Comparison of ENCODE assay signal across 27 cellular contexts in genomic region chr6:131130546-131130925, GRCh38.
"Had no signal": no experiment of that assay in that cellular context is flagged by ENCODE, and none has a peak within 500 bp of the region (broad histone marks: within the 10 kb centered on the region; RNA-seq: fewer than 3 reads in every experiment).

No MANE protein-coding gene starts in this region.

- ATAC-seq: activated CD8-positive, alpha-beta memory T cell treated with anti-CD3 and anti-CD28 coated beads, Interleukin-2, amount 10 ng/mL, durations not matched to agents 7 days and 5 days; activated CD8-positive, alpha-beta T cell treated with anti-CD3 and anti-CD28 coated beads, Interleukin-2, amount 10 ng/mL, durations not matched to agents 7 days and 5 days; activated naive CD8-positive, alpha-beta T cell treated with anti-CD3 and anti-CD28 coated beads, Interleukin-2, amount 50 U/mL, for 24 hours; body of pancreas had no signal

- H3K4me3 Mint-ChIP-seq: activated CD4-positive, alpha-beta memory T cell treated with anti-CD3 and anti-CD28 coated beads for 36 hours; activated CD8-positive, alpha-beta memory T cell treated with anti-CD3 and anti-CD28 coated beads, Interleukin-2, amount 10 ng/mL, durations not matched to agents 7 days and 5 days; activated CD8-positive, alpha-beta T cell treated with anti-CD3 and anti-CD28 coated beads, Interleukin-2, amount 10 ng/mL, durations not matched to agents 7 days and 5 days; activated naive CD4-positive, alpha-beta T cell treated with anti-CD3 and anti-CD28 coated beads for 36 hours; activated naive CD4-positive, alpha-beta T cell treated with anti-CD3 and anti-CD28 coated beads, Interleukin-2, amount 50 U/mL, for 24 hours; activated naive CD8-positive, alpha-beta T cell treated with anti-CD3 and anti-CD28 coated beads for 36 hours; activated naive CD8-positive, alpha-beta T cell treated with anti-CD3 and anti-CD28 coated beads, Interleukin-2, amount 50 U/mL, for 24 hours; activated T-helper 1 cell treated with anti-CD3 and anti-CD28 coated beads, Interleukin-12 subunit alpha, Interleukin-12 subunit beta, Interleukin-2, Interleukin-4 antibody, amounts not matched to agents 30 ng/mL and 10 ng/mL and 1 ng/mL, durations not matched to agents 14 hours and 24 hours and 36 hours had no signal

- H3K27me3 ChIP-seq: adrenal gland, body of pancreas had no signal

- DNase-seq: activated CD4-positive, alpha-beta memory T cell treated with anti-CD3 and anti-CD28 coated beads for 36 hours; activated CD4-positive, alpha-beta T cell treated with anti-CD3 and anti-CD28 coated beads for 1 hour; activated CD4-positive, alpha-beta T cell treated with anti-CD3 and anti-CD28 coated beads for 4 hours; activated CD4-positive, CD25-positive, alpha-beta regulatory T cell; activated CD8-positive, alpha-beta memory T cell treated with anti-CD3 and anti-CD28 coated beads, Interleukin-2, amount 10 ng/mL, durations not matched to agents 7 days and 5 days; activated CD8-positive, alpha-beta memory T cell treated with anti-CD3 and anti-CD28 coated beads, Interleukin-2, amount 50 U/mL, for 4 hours; activated CD8-positive, alpha-beta T cell treated with anti-CD3 and anti-CD28 coated beads, Interleukin-2, amount 10 ng/mL, durations not matched to agents 7 days and 5 days; activated effector memory CD4-positive, alpha-beta T cell treated with anti-CD3 and anti-CD28 coated beads, Interleukin-2, amount 50 U/mL, for 16 hours; activated naive CD4-positive, alpha-beta T cell treated with anti-CD3 and anti-CD28 coated beads for 36 hours; activated naive CD8-positive, alpha-beta T cell treated with anti-CD3 and anti-CD28 coated beads for 36 hours; activated naive CD8-positive, alpha-beta T cell treated with anti-CD3 and anti-CD28 coated beads, Interleukin-2, amount 50 U/mL, for 24 hours; activated T-cell treated with anti-CD3 and anti-CD28 coated beads, Interleukin-2, amount 50 U/mL, for 1 hour; activated T-cell treated with anti-CD3 and anti-CD28 coated beads, Interleukin-2, amount 50 U/mL, for 48 hours; adrenal gland; amygdala; aorta; body of pancreas; caudate nucleus; cortex of kidney; dermis blood vessel endothelial cell; effector CD4-positive, alpha-beta T cell; head of caudate nucleus; T-helper 2 cell had no signal

- H3K27me3 Mint-ChIP-seq: activated naive CD4-positive, alpha-beta T cell treated with anti-CD3 and anti-CD28 coated beads, Interleukin-2, amount 50 U/mL, for 24 hours; activated naive CD8-positive, alpha-beta T cell treated with anti-CD3 and anti-CD28 coated beads for 36 hours; activated naive CD8-positive, alpha-beta T cell treated with anti-CD3 and anti-CD28 coated beads, Interleukin-2, amount 50 U/mL, for 24 hours had no signal

- H3K9me3 ChIP-seq: adrenal gland, body of pancreas had no signal

- H3K4me3 ChIP-seq: adrenal gland, body of pancreas had no signal

- H3K36me3 Mint-ChIP-seq: activated CD4-positive, alpha-beta memory T cell treated with anti-CD3 and anti-CD28 coated beads for 36 hours; activated CD8-positive, alpha-beta memory T cell treated with anti-CD3 and anti-CD28 coated beads, Interleukin-2, amount 10 ng/mL, durations not matched to agents 7 days and 5 days; activated naive CD4-positive, alpha-beta T cell treated with anti-CD3 and anti-CD28 coated beads, Interleukin-2, amount 50 U/mL, for 24 hours; activated naive CD8-positive, alpha-beta T cell treated with anti-CD3 and anti-CD28 coated beads for 36 hours had no signal

- H3K27ac Mint-ChIP-seq: activated CD4-positive, alpha-beta memory T cell treated with anti-CD3 and anti-CD28 coated beads for 36 hours; activated CD8-positive, alpha-beta memory T cell treated with anti-CD3 and anti-CD28 coated beads, Interleukin-2, amount 10 ng/mL, durations not matched to agents 7 days and 5 days; activated CD8-positive, alpha-beta T cell treated with anti-CD3 and anti-CD28 coated beads, Interleukin-2, amount 10 ng/mL, durations not matched to agents 7 days and 5 days; activated naive CD4-positive, alpha-beta T cell treated with anti-CD3 and anti-CD28 coated beads for 36 hours; activated naive CD4-positive, alpha-beta T cell treated with anti-CD3 and anti-CD28 coated beads, Interleukin-2, amount 50 U/mL, for 24 hours; activated naive CD8-positive, alpha-beta T cell treated with anti-CD3 and anti-CD28 coated beads for 36 hours; activated naive CD8-positive, alpha-beta T cell treated with anti-CD3 and anti-CD28 coated beads, Interleukin-2, amount 50 U/mL, for 24 hours; activated T-helper 1 cell treated with anti-CD3 and anti-CD28 coated beads, Interleukin-12 subunit alpha, Interleukin-12 subunit beta, Interleukin-2, Interleukin-4 antibody, amounts not matched to agents 30 ng/mL and 10 ng/mL and 1 ng/mL, durations not matched to agents 14 hours and 24 hours and 36 hours; activated T-helper 2 cell treated with anti-CD3 and anti-CD28 coated beads, Interferon-gamma antibody, Interleukin-2, Interleukin-4, amounts not matched to agents 10 μg/mL and 5 μg/mL and 100 μg/mL, durations not matched to agents 14 hours and 24 hours and 36 hours had no signal

- H3K9me3 Mint-ChIP-seq: activated CD4-positive, alpha-beta memory T cell treated with anti-CD3 and anti-CD28 coated beads for 36 hours; activated naive CD4-positive, alpha-beta T cell treated with anti-CD3 and anti-CD28 coated beads for 36 hours; activated naive CD4-positive, alpha-beta T cell treated with anti-CD3 and anti-CD28 coated beads, Interleukin-2, amount 50 U/mL, for 24 hours; activated naive CD8-positive, alpha-beta T cell treated with anti-CD3 and anti-CD28 coated beads for 36 hours; activated naive CD8-positive, alpha-beta T cell treated with anti-CD3 and anti-CD28 coated beads, Interleukin-2, amount 50 U/mL, for 24 hours; activated T-helper 1 cell treated with anti-CD3 and anti-CD28 coated beads, Interleukin-12 subunit alpha, Interleukin-12 subunit beta, Interleukin-2, Interleukin-4 antibody, amounts not matched to agents 30 ng/mL and 10 ng/mL and 1 ng/mL, durations not matched to agents 14 hours and 24 hours and 36 hours; activated T-helper 2 cell treated with anti-CD3 and anti-CD28 coated beads, Interferon-gamma antibody, Interleukin-2, Interleukin-4, amounts not matched to agents 10 μg/mL and 5 μg/mL and 100 μg/mL, durations not matched to agents 14 hours and 24 hours and 36 hours had no signal

- H3K36me3 ChIP-seq: adrenal gland had no signal

- H3K27ac ChIP-seq: adrenal gland, body of pancreas, epithelial cell of prostate had no signal
